In the genomic region with DNA sequence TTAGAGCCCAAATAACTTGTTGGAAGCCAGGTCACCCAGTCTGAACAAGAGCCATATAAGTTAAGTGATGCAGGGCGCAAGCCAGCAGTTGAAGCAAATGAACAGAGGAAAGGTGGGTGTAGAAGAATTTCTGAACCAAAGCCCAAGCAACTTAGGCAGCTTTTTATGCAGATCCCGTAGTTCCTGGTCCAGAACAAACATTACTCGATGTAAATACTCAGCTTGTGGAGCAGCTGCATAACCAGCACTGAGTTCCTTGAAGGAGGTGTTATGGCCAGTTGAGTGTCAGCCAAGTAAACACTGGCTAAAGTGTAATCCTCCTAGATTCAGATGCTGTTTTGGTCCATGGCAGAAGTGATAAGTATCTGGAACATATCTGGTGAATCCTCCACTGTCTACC, we compare ENCODE assay signal across 18 cellular contexts.
A peak's percentile ranks its signal among the peaks of the same experiment; 100 is the strongest.
DNase-seq lines count a peak whose midpoint lies in the region; ATAC-seq and TF ChIP-seq lines count a peak whose summit lies in the region.
"Had no signal": no experiment of that assay in that cellular context is flagged by ENCODE, and none has a peak within 500 bp of the region (broad histone marks: within the 10 kb centered on the region; RNA-seq: fewer than 3 reads in every experiment).

No MANE protein-coding gene starts in this region.

- no peak overlapping the region for H3K27ac Mint-ChIP-seq in CD8-positive, alpha-beta T cell
- H3K27ac Mint-ChIP-seq: B cell had no signal

- H3K4me3 Mint-ChIP-seq in CD8-positive, alpha-beta T cell: no peak overlapping the region
- H3K4me3 Mint-ChIP-seq: B cell had no signal

- H3K4me3 ChIP-seq in right lobe of liver (no peak overlapping the region), suprapubic skin (no peak overlapping the region)
- no peak overlapping the region for H3K4me3 ChIP-seq in CD8-positive, alpha-beta T cell (ENCODE audit: low read depth, low read length)

- CTCF ChIA-PET in CD8-positive, alpha-beta T cell (lab: Charles Lee): no interaction called here

- no peaks in the 10 kb centered on the region for H3K9me3 ChIP-seq in right lobe of liver
- H3K9me3 ChIP-seq in CD8-positive, alpha-beta T cell (ENCODE audit: low read length): no peaks in the 10 kb centered on the region
- H3K9me3 ChIP-seq in suprapubic skin: no peaks in the 10 kb centered on the region

- no peaks in the 10 kb centered on the region for H3K36me3 ChIP-seq in right lobe of liver
- no peaks in the 10 kb centered on the region for H3K36me3 ChIP-seq in CD8-positive, alpha-beta T cell (ENCODE audit: insufficient read depth, low read length)
- no peaks in the 10 kb centered on the region for H3K36me3 ChIP-seq in suprapubic skin

- no peak for ATAC-seq in right lobe of liver
- ATAC-seq in CD8-positive, alpha-beta T cell: no peak
- ATAC-seq: PC-3 had no signal

- no peaks in the 10 kb centered on the region for H3K27me3 ChIP-seq in right lobe of liver
- no peaks in the 10 kb centered on the region for H3K27me3 ChIP-seq in CD8-positive, alpha-beta T cell (ENCODE audit: insufficient read depth, low read length)
- no peaks in the 10 kb centered on the region for H3K27me3 ChIP-seq in suprapubic skin

- peaks cover 10% of the 10 kb centered on the region for H3K27me3 Mint-ChIP-seq in CD8-positive, alpha-beta T cell (ENCODE audit: low read depth)

- 69% methylated on average over 3 of the region's 3 CpGs for WGBS in right lobe of liver (ENCODE audit: insufficient coverage, low coverage, low lambda C conversion rate, missing lambda C conversion rate)
- WGBS in suprapubic skin: 50% methylated on average over 3 of the region's 3 CpGs

- no peak for TF ChIP-seq POLR2A in right lobe of liver (IDR thresholded peaks at IDR 0.05)
- TF ChIP-seq POLR2A in suprapubic skin (IDR thresholded peaks at IDR 0.05): no peak

- no peaks in the 10 kb centered on the region for H3K4me1 Mint-ChIP-seq in CD8-positive, alpha-beta T cell (ENCODE audit: low read depth)
- H3K4me1 Mint-ChIP-seq: B cell had no signal

- no peak for TF ChIP-seq EP300 in suprapubic skin (IDR thresholded peaks at IDR 0.05)

- TF ChIP-seq CTCF in right lobe of liver (IDR thresholded peaks at IDR 0.05): no peak
- TF ChIP-seq CTCF in CD8-positive, alpha-beta T cell (IDR thresholded peaks at IDR 0.05): no peak
- no peak for TF ChIP-seq CTCF in suprapubic skin (IDR thresholded peaks at IDR 0.05)

- no peaks in the 10 kb centered on the region for H3K4me1 ChIP-seq in right lobe of liver
- no peaks in the 10 kb centered on the region for H3K4me1 ChIP-seq in CD8-positive, alpha-beta T cell (ENCODE audit: insufficient read depth, low read length)
- H3K4me1 ChIP-seq in suprapubic skin: no peaks in the 10 kb centered on the region

- H3K27ac ChIP-seq in right lobe of liver: no peak overlapping the region
- H3K27ac ChIP-seq in CD8-positive, alpha-beta T cell (ENCODE audit: low read depth, low read length): no peak overlapping the region
- H3K27ac ChIP-seq in suprapubic skin: no peak overlapping the region
- H3K27ac ChIP-seq: 22Rv1 had no signal

- DNase-seq in NCI-H2029 (lab: John Stamatoyannopoulos, UW): peak; percentile 43
- DNase-seq in NCI-H2029 treated with DMSO at 0.1 percent for 48 hours (lab: John Stamatoyannopoulos, UW): no peak
- peak; percentile 22 for DNase-seq in cerebellar cortex (ENCODE audit: low spot score)
- DNase-seq in occipital lobe (lab: John Stamatoyannopoulos, UW): peak; percentile 31
- no peak for DNase-seq in right lobe of liver
- no peak for DNase-seq in CD8-positive, alpha-beta T cell
- no peak for DNase-seq in suprapubic skin (ENCODE audit: low spot score in 2 of 2)
- DNase-seq in SHP77 treated with DMSO at 0.1 percent for 48 hours (lab: John Stamatoyannopoulos, UW): no peak
- DNase-seq: COR-L47, NCI-H1105 treated with DMSO at 0.1 percent for 48 hours, NCI-H1694, NCI-H2227 treated with DMSO at 0.1 percent for 48 hours, NCI-H524, NCI-H82, PC-3, RPMI8226 had no signal

- POLR2A ChIA-PET in CD8-positive, alpha-beta T cell (lab: Charles Lee): interaction anchor here (1.0 kb wide), 1 partner anchor 13 kb away, joined by 3 read pairs; no protein-coding TSS in a partner anchor

- intact Hi-C loops in right lobe of liver (cut with DNase I): no loop called here
- intact Hi-C loops in CD8-positive, alpha-beta T cell (cut with DNase I, micrococcal nuclease): no loop called here

- H3K9me3 Mint-ChIP-seq in CD8-positive, alpha-beta T cell: no peaks in the 10 kb centered on the region

- no peaks in the 10 kb centered on the region for H3K36me3 Mint-ChIP-seq in CD8-positive, alpha-beta T cell

Comparison
In these comparisons a context has a peak if more than half of its experiments do, and no peak if none do; other contexts are left out.
1. DNase-seq: peak in NCI-H2029 (single experiment), cerebellar cortex (single experiment) and occipital lobe (single experiment); none in NCI-H2029 treated with DMSO at 0.1 percent for 48 hours (single experiment), right lobe of liver (0 of 3), CD8-positive, alpha-beta T cell (0 of 7), suprapubic skin (0 of 2) and SHP77 treated with DMSO at 0.1 percent for 48 hours (single experiment).